ENCODE assay signal across 22 cellular contexts in the genomic region with DNA sequence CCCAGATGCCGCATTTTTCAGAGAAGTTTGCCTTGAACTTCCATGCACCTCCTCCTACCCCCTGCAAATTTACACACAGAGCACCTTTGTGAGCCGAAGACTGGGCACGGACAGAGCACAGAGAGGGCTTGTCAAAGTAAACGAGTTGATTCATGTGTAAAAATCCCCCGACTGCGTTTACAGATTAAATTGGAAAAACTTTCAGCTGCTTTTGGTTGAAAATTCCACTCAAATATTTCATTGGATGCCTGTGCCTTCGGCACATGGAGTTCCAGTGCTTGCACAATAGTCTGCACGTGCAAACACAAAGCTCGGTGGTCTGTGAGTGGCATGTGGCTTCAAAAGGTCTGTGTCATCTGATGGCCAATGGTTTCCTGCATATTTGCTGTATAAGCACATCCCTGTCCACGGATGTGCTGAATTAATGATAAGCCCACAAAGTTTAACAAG.
A peak's percentile ranks its signal among the peaks of the same experiment; 100 is the strongest.
DNase-seq lines count a peak whose midpoint lies in the region; ATAC-seq and TF ChIP-seq lines count a peak whose summit lies in the region.
"Had no signal": no experiment of that assay in that cellular context is flagged by ENCODE, and none has a peak within 500 bp of the region (broad histone marks: within the 10 kb centered on the region; RNA-seq: fewer than 3 reads in every experiment).

No MANE protein-coding gene starts in this region.

- no peak for TF ChIP-seq CTCF in AG10803 (conservative IDR thresholded peaks at IDR 0.05; ENCODE audit: low read length)
- no peak for TF ChIP-seq CTCF in HFFc6 (IDR thresholded peaks at IDR 0.05)
- no peak for TF ChIP-seq CTCF in body of pancreas (IDR thresholded peaks at IDR 0.05)
- TF ChIP-seq CTCF in kidney epithelial cell (IDR thresholded peaks at IDR 0.05; ENCODE audit: insufficient read depth, low read length, poor library complexity, severe bottlenecking): no peak
- TF ChIP-seq CTCF in mucosa of descending colon (IDR thresholded peaks at IDR 0.05): no peak

- no peak for TF ChIP-seq POLR2A in body of pancreas (IDR thresholded peaks at IDR 0.05)

- H3K4me3 ChIP-seq in AG10803 (ENCODE audit: low read length): no peak overlapping the region
- H3K4me3 ChIP-seq in body of pancreas: no peak overlapping the region
- no peak overlapping the region for H3K4me3 ChIP-seq in kidney epithelial cell (ENCODE audit: low read depth, low read length)
- H3K4me3 ChIP-seq in mucosa of descending colon: no peak overlapping the region
- H3K4me3 ChIP-seq: Peyer's patch, suprapubic skin had no signal

- no peak overlapping the region for H3K4me3 Mint-ChIP-seq in HFFc6
- H3K4me3 Mint-ChIP-seq: activated CD4-positive, alpha-beta memory T cell treated with anti-CD3 and anti-CD28 coated beads, Interleukin-2, amount 10 ng/mL, durations not matched to agents 7 days and 5 days; activated naive CD4-positive, alpha-beta T cell treated with anti-CD3 and anti-CD28 coated beads, Interleukin-2, amount 50 U/mL, for 24 hours; activated T-cell treated with anti-CD3 and anti-CD28 coated beads, Interleukin-2, amount 50 U/mL, for 4 hours had no signal

- H3K27ac ChIP-seq in body of pancreas: peak overlapping the region in 3 of 4 donors; percentile 29 to 69 (median 43)
- H3K27ac ChIP-seq: KMS-11, Peyer's patch, suprapubic skin, VCaP had no signal

- H3K36me3 Mint-ChIP-seq in HFFc6 (ENCODE audit: low read depth): no peaks in the 10 kb centered on the region; the same call in 1 of the 2 replicates
- H3K36me3 Mint-ChIP-seq: activated naive CD4-positive, alpha-beta T cell treated with anti-CD3 and anti-CD28 coated beads, Interleukin-2, amount 50 U/mL, for 24 hours had no signal

- H3K4me1 ChIP-seq in body of pancreas: peaks cover 19% of the 10 kb centered on the region
- H3K4me1 ChIP-seq in mucosa of descending colon (ENCODE audit: low read depth): no peaks in the 10 kb centered on the region
- H3K4me1 ChIP-seq: Peyer's patch had no signal

- WGBS in body of pancreas, 2 donors: 12 to 19% methylated on average over 10 of the region's 10 CpGs

- intact Hi-C loops in body of pancreas (cut with DNase I): no loop called here
- intact Hi-C loops in mucosa of descending colon (cut with DNase I, micrococcal nuclease): no loop called here

- no peaks in the 10 kb centered on the region for H3K9me3 Mint-ChIP-seq in HFFc6
- H3K9me3 Mint-ChIP-seq: activated CD4-positive, alpha-beta memory T cell treated with anti-CD3 and anti-CD28 coated beads, Interleukin-2, amount 10 ng/mL, durations not matched to agents 7 days and 5 days; activated naive CD4-positive, alpha-beta T cell treated with anti-CD3 and anti-CD28 coated beads, Interleukin-2, amount 50 U/mL, for 24 hours; activated T-cell treated with anti-CD3 and anti-CD28 coated beads, Interleukin-2, amount 50 U/mL, for 4 hours had no signal

- DNase-seq in AG10803 (ENCODE audit: low read depth): peak; percentile 72
- peak; percentile 12 for DNase-seq in HFFc6
- peak; percentile 20 to 65 (median 32) for DNase-seq in body of pancreas
- DNase-seq in kidney epithelial cell (ENCODE audit: low read depth): peak; percentile 32
- DNase-seq in UCSD-AML1 (lab: John Stamatoyannopoulos, UW; ENCODE audit: unreplicated experiment): no peak
- no peak for DNase-seq in NCI-H2227 treated with DMSO at 0.1 percent for 48 hours (lab: John Stamatoyannopoulos, UW)
- no peak for DNase-seq in mucosa of descending colon
- DNase-seq: activated CD4-positive, alpha-beta memory T cell treated with anti-CD3 and anti-CD28 coated beads, Interleukin-2, amount 10 ng/mL, durations not matched to agents 7 days and 5 days; activated T-cell treated with anti-CD3 and anti-CD28 coated beads, Interleukin-2, amount 50 U/mL, for 4 hours; effector memory CD4-positive, alpha-beta T cell; left colon; NCI-H1105 treated with DMSO at 0.1 percent for 48 hours; occipital lobe; Peyer's patch; stimulated activated CD4-positive, alpha-beta T cell treated with anti-CD3 and anti-CD28 coated beads, Interleukin-4, amount 100 ng/mL, for 4 hours; stimulated activated CD8-positive, alpha-beta memory T cell treated with anti-CD3 and anti-CD28 coated beads, Interleukin-4, amount 100 ng/mL, for 48 hours; SW 1271 had no signal

- no peaks in the 10 kb centered on the region for H3K36me3 ChIP-seq in body of pancreas (replicated peaks in 1 of 2; ENCODE audit: insufficient read depth in 1 of 2, low read depth in 2 of 2)
- no peaks in the 10 kb centered on the region for H3K36me3 ChIP-seq in kidney epithelial cell (ENCODE audit: control insufficient read depth, insufficient read depth, low read length)
- no peaks in the 10 kb centered on the region for H3K36me3 ChIP-seq in mucosa of descending colon (ENCODE audit: low read depth)
- H3K36me3 ChIP-seq: Peyer's patch, suprapubic skin had no signal

- ATAC-seq in body of pancreas: peak; percentile 92
- no peak for ATAC-seq in GM21576 (IDR thresholded peaks at IDR 0.05; ENCODE audit: unreplicated experiment)
- no peak for ATAC-seq in mucosa of descending colon
- ATAC-seq: activated T-cell treated with anti-CD3 and anti-CD28 coated beads, Interleukin-2, amount 50 U/mL, for 4 hours; left colon had no signal

- H3K27ac Mint-ChIP-seq in HFFc6: no peak overlapping the region
- H3K27ac Mint-ChIP-seq: activated CD4-positive, alpha-beta memory T cell treated with anti-CD3 and anti-CD28 coated beads, Interleukin-2, amount 10 ng/mL, durations not matched to agents 7 days and 5 days; activated naive CD4-positive, alpha-beta T cell treated with anti-CD3 and anti-CD28 coated beads, Interleukin-2, amount 50 U/mL, for 24 hours had no signal

- H3K27me3 ChIP-seq in body of pancreas (no peaks in the 10 kb centered on the region), kidney epithelial cell (ENCODE audit: control insufficient read depth, insufficient read depth, low read length) (no peaks in the 10 kb centered on the region)
- H3K27me3 ChIP-seq: Peyer's patch had no signal

- H3K4me1 Mint-ChIP-seq in HFFc6 (ENCODE audit: low read depth): peaks cover 7% of the 10 kb centered on the region
- H3K4me1 Mint-ChIP-seq: activated CD4-positive, alpha-beta memory T cell treated with anti-CD3 and anti-CD28 coated beads, Interleukin-2, amount 10 ng/mL, durations not matched to agents 7 days and 5 days; activated naive CD4-positive, alpha-beta T cell treated with anti-CD3 and anti-CD28 coated beads, Interleukin-2, amount 50 U/mL, for 24 hours had no signal

- H3K9me3 ChIP-seq in body of pancreas (no peaks in the 10 kb centered on the region), mucosa of descending colon (no peaks in the 10 kb centered on the region)
- H3K9me3 ChIP-seq: Peyer's patch, suprapubic skin had no signal

- H3K27me3 Mint-ChIP-seq in HFFc6 (ENCODE audit: insufficient read depth): peaks cover 25% of the 10 kb centered on the region

Comparison
In these comparisons a context has a peak if more than half of its experiments do, and no peak if none do; other contexts are left out.
1. DNase-seq: peak in AG10803 (single experiment), HFFc6 (single experiment), body of pancreas (4 of 4) and kidney epithelial cell (single experiment); none in UCSD-AML1 (single experiment), NCI-H2227 treated with DMSO at 0.1 percent for 48 hours (single experiment) and mucosa of descending colon (0 of 3).